In the genomic region with DNA sequence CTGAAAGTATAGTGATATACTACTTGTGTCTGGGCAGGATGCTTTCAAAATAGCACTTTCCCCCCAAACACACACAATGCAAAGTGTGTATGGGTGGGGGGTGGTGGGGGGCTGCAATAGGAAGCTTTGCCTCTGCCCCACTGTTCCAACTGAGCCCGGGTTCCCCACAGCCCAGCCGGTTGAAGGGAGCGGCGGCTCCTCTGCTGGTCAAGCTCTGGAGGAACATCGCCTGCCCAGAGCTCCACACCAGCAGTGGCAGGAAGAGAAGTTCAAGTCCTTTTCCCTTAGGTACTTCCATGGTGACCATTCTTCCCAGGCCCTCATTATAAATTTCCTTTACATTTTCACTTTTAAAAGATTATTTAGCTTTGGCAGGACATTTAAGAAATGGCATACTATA, we compare ENCODE assay signal across 19 cellular contexts.
A peak's percentile ranks its signal among the peaks of the same experiment; 100 is the strongest.
DNase-seq lines count a peak whose midpoint lies in the region; ATAC-seq, FAIRE-seq and TF ChIP-seq lines count a peak whose summit lies in the region.
"Had no signal": no experiment of that assay in that cellular context is flagged by ENCODE, and none has a peak within 500 bp of the region (broad histone marks: within the 10 kb centered on the region; RNA-seq: fewer than 3 reads in every experiment).

No MANE protein-coding gene starts in this region.

- no peak overlapping the region for H3K4me3 ChIP-seq in AG04450 (ENCODE audit: low read depth, low read length)
- no peak overlapping the region for H3K4me3 ChIP-seq in H7 (ENCODE audit: insufficient read depth, low read depth, low read length)
- no peak overlapping the region for H3K4me3 ChIP-seq in brain microvascular endothelial cell (ENCODE audit: low read depth, low read length)
- H3K4me3 ChIP-seq in small intestine (ENCODE audit: low read depth in 1 of 2, low read length in 2 of 2) = no peak overlapping the region
- H3K4me3 ChIP-seq: coronary artery had no signal

- FAIRE-seq in small intestine (lab: Jason Lieb, UNC) = no peak

- DNase-seq in AG04450 (ENCODE audit: low read depth, low spot score) (no peak), H7 (peak; percentile 71), brain microvascular endothelial cell (no peak), GOT3 (lab: John Stamatoyannopoulos, UW) (no peak), small intestine (no peak), progenitor cell of endocrine pancreas (ENCODE audit: low spot score, unreplicated experiment) (no peak), A172 (ENCODE audit: low spot score) (no peak)
- DNase-seq in naive thymus-derived CD8-positive, alpha-beta T cell = no peak
- DNase-seq: activated CD4-positive, alpha-beta T cell treated with anti-CD3 and anti-CD28 coated beads, Interleukin-2, amount 10 ng/mL, durations not matched to agents 7 days and 5 days; activated naive CD4-positive, alpha-beta T cell treated with anti-CD3 and anti-CD28 coated beads, Interleukin-2, amount 50 U/mL, for 16 hours; activated T-cell treated with anti-CD3 and anti-CD28 coated beads, Interleukin-2, amount 50 U/mL, for 4 hours; Caco-2; EL; hippocampal formation; kidney glomerular epithelial cell; NCI-H1436; NCI-H526 treated with DMSO at 0.1 percent for 48 hours; substantia nigra had no signal

- ATAC-seq in naive thymus-derived CD8-positive, alpha-beta T cell = no peak
- ATAC-seq: activated T-cell treated with anti-CD3 and anti-CD28 coated beads, Interleukin-2, amount 50 U/mL, for 4 hours had no signal

- no peaks in the 10 kb centered on the region for H3K27me3 Mint-ChIP-seq in naive thymus-derived CD8-positive, alpha-beta T cell
- H3K27me3 Mint-ChIP-seq in progenitor cell of endocrine pancreas = no peaks in the 10 kb centered on the region
- H3K27me3 Mint-ChIP-seq: activated CD4-positive, alpha-beta T cell treated with anti-CD3 and anti-CD28 coated beads, Interleukin-2, amount 10 ng/mL, durations not matched to agents 7 days and 5 days had no signal

- in situ Hi-C loops in brain microvascular endothelial cell (cut with HindIII; ENCODE audit: low pct_ligation_motif_present, low sequenced_read_pairs) = no loop called here

- H3K36me3 ChIP-seq in H7 (replicated peaks; ENCODE audit: control insufficient read depth, insufficient read depth, low read length) = peaks cover 1% of the 10 kb centered on the region
- H3K36me3 ChIP-seq in brain microvascular endothelial cell (replicated peaks) = peaks cover 22% of the 10 kb centered on the region
- no peaks in the 10 kb centered on the region for H3K36me3 ChIP-seq in small intestine (ENCODE audit: control insufficient read depth in 2 of 2, insufficient read depth in 2 of 2, low read length in 2 of 2)

- 90 to 97% (median 94%) methylated on average over 5 of the region's 5 CpGs for WGBS in small intestine, 3 donors

- peaks cover 0 to 69% (median 0%) of the 10 kb centered on the region in 3 donors for H3K36me3 Mint-ChIP-seq in naive thymus-derived CD8-positive, alpha-beta T cell
- H3K36me3 Mint-ChIP-seq in progenitor cell of endocrine pancreas (ENCODE audit: insufficient read depth) = no peaks in the 10 kb centered on the region

- TF ChIP-seq CTCF in AG04450 (IDR thresholded peaks at IDR 0.05; ENCODE audit: low read depth, low read length) (0 out of 2 replicates have a peak, but pooled peaks have one; percentile 2), brain microvascular endothelial cell (IDR thresholded peaks at IDR 0.05; ENCODE audit: low read depth, low read length, missing control alignments) (peak; percentile 22), progenitor cell of endocrine pancreas (IDR thresholded peaks at IDR 0.05; ENCODE audit: unreplicated experiment) (no peak)

- H3K9me3 ChIP-seq in AG04450 (ENCODE audit: control insufficient read depth, insufficient read depth, low read length) (no peaks in the 10 kb centered on the region), small intestine (ENCODE audit: control insufficient read depth, low read depth) (no peaks in the 10 kb centered on the region)
- H3K9me3 ChIP-seq: Caco-2 had no signal

- POLR2A ChIA-PET in AG04450 (lab: Yijun Ruan, JAX) = no interaction called here
- POLR2A ChIA-PET in naive thymus-derived CD8-positive, alpha-beta T cell (lab: Charles Lee) = interaction anchor here (1.3 kb wide), 1 partner anchor 17 kb away, joined by 4 read pairs; no protein-coding TSS in a partner anchor

- CTCF ChIA-PET in AG04450 (lab: Charles Lee) = interaction anchor here (0.5 to 1.4 kb wide), 6 partner anchors 9 to 252 kb away, joined by 3 to 9 read pairs (median 4); no protein-coding TSS in a partner anchor

- H3K27me3 ChIP-seq in AG04450 (ENCODE audit: control insufficient read depth, insufficient read depth, low read length) (no peaks in the 10 kb centered on the region), H7 (ENCODE audit: control insufficient read depth, insufficient read depth, low read length) (no peaks in the 10 kb centered on the region), brain microvascular endothelial cell (replicated peaks) (no peaks in the 10 kb centered on the region), small intestine (ENCODE audit: control insufficient read depth in 2 of 2, insufficient read depth in 2 of 2, low read length in 2 of 2) (no peaks in the 10 kb centered on the region)

- no peaks in the 10 kb centered on the region for H3K4me1 ChIP-seq in small intestine (ENCODE audit: control insufficient read depth in 2 of 2, insufficient read depth in 1 of 2, low read depth in 1 of 2, low read length in 1 of 2)
- H3K4me1 ChIP-seq: Caco-2 had no signal

- peak overlapping the region in 9 of 10 donors; percentile 43 to 87 (median 68) for H3K27ac Mint-ChIP-seq in naive thymus-derived CD8-positive, alpha-beta T cell
- no peak overlapping the region for H3K27ac Mint-ChIP-seq in progenitor cell of endocrine pancreas

- H3K27ac ChIP-seq in AG04450 (ENCODE audit: low read depth, low read length) (no peak overlapping the region), brain microvascular endothelial cell (no peak overlapping the region), small intestine (ENCODE audit: low read depth in 1 of 2, low read length in 1 of 2) (no peak overlapping the region)

- H3K9me3 Mint-ChIP-seq in naive thymus-derived CD8-positive, alpha-beta T cell = no peaks in the 10 kb centered on the region
- H3K9me3 Mint-ChIP-seq in progenitor cell of endocrine pancreas (ENCODE audit: low read depth) = no peaks in the 10 kb centered on the region
- H3K9me3 Mint-ChIP-seq: activated CD4-positive, alpha-beta T cell treated with anti-CD3 and anti-CD28 coated beads, Interleukin-2, amount 10 ng/mL, durations not matched to agents 7 days and 5 days; activated T-cell treated with anti-CD3 and anti-CD28 coated beads, Interleukin-2, amount 50 U/mL, for 4 hours had no signal

- peaks cover 43 to 99% (median 93%) of the 10 kb centered on the region in 4 donors for H3K4me1 Mint-ChIP-seq in naive thymus-derived CD8-positive, alpha-beta T cell
- peaks cover 32% of the 10 kb centered on the region for H3K4me1 Mint-ChIP-seq in progenitor cell of endocrine pancreas (ENCODE audit: low read depth)

- H3K4me3 Mint-ChIP-seq in naive thymus-derived CD8-positive, alpha-beta T cell = no peak overlapping the region
- no peak overlapping the region for H3K4me3 Mint-ChIP-seq in progenitor cell of endocrine pancreas (ENCODE audit: low read depth)
- H3K4me3 Mint-ChIP-seq: activated CD4-positive, alpha-beta T cell treated with anti-CD3 and anti-CD28 coated beads, Interleukin-2, amount 10 ng/mL, durations not matched to agents 7 days and 5 days; activated T-cell treated with anti-CD3 and anti-CD28 coated beads, Interleukin-2, amount 50 U/mL, for 4 hours had no signal
